Comparison of ENCODE assay signal across 8 cellular contexts in the genomic region with DNA sequence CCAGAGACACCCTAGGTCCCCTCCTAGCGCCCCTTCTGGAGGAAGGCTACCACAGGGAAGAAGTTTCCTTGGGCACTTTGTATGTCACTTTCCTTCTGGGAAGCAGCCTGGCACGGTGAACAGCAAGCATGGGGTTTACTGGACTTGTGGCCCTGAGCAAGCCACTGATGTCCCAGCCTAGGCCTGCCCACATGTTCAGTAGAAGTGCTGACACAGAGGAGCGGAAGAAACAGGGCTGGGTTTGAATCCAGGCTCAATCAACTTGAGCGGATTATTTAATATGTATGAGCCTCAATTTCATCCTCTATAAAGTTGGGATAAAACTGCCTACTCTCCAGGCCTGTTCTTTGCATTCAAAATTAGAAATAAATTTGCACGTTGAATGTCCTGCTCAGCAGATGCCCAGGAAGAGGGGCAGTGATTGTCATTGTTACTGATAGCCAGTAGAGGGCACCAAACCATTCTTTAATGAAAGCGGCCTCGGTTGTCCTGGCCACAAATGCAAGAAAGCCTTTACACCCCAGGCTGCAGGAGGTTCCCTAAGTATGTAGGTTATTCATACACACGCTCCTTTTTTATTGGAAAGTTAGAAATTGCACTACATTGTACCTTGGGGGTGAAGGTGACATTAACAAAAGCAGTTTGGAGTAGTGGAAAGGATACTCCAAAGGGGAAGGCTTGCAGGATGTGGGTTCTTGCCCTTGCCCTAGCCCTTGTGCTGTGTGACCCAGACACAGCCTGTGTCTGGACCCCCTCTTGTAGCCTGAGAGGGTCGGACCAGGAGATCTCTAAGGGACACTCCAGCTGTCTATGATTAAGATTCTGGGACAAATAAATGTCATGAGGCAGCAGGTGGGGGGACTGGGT. TPM values are rescaled to one million over a fixed set of nuclear protein-coding genes. Genes with fewer than 3 reads are reported as not detected.
DNase-seq lines count a peak whose midpoint lies in the region; ATAC-seq and TF ChIP-seq lines count a peak whose summit lies in the region.

No MANE protein-coding gene starts in this region.

- H3K36me3 Mint-ChIP-seq in WTC11 = no peaks in the 10 kb centered on the region
- no peaks in the 10 kb centered on the region for H3K36me3 Mint-ChIP-seq in stimulated activated naive B cell treated with anti-CD40 and anti-IgM and Interleukin-4, amounts not matched to agents 10 μg/mL and 1 μg/mL and 100 μg/mL, for 72 hours

- TF ChIP-seq CTCF in GM10266 (IDR thresholded peaks at IDR 0.05; ENCODE audit: control insufficient read depth, insufficient read depth, low read depth, missing control alignments) = peak; percentile 86
- TF ChIP-seq CTCF in WTC11 (IDR thresholded peaks at IDR 0.05) = peak; percentile 80
- TF ChIP-seq CTCF in liver (IDR thresholded peaks at IDR 0.05; ENCODE audit: low read depth, low read length, missing input control) = peak; percentile 93

- no peaks in the 10 kb centered on the region for H3K9me3 Mint-ChIP-seq in WTC11
- H3K9me3 Mint-ChIP-seq in stimulated activated naive B cell treated with anti-CD40 and anti-IgM and Interleukin-4, amounts not matched to agents 10 μg/mL and 1 μg/mL and 100 μg/mL, for 72 hours = no peaks in the 10 kb centered on the region

- ATAC-seq in HG02885 (IDR thresholded peaks at IDR 0.05; ENCODE audit: poor library complexity, unreplicated experiment) (peak; percentile 59), WTC11 (peak; percentile 79)
- peak; percentile 92 to 97 for ATAC-seq in stimulated activated naive B cell treated with anti-CD40 and anti-IgM and Interleukin-4, amounts not matched to agents 10 μg/mL and 1 μg/mL and 100 μg/mL, for 72 hours (replicated peaks)

- TF ChIP-seq RAD21 in liver (IDR thresholded peaks at IDR 0.05) = peak; percentile 97

- POLR2A ChIA-PET in WTC11 (lab: Charles Lee) = no interaction called here

- no peaks in the 10 kb centered on the region for H3K36me3 ChIP-seq in liver (ENCODE audit: control insufficient read depth in 4 of 4, insufficient read depth in 3 of 4, low read depth in 1 of 4, low read length in 3 of 4)

- H3K9me3 ChIP-seq in liver (ENCODE audit: control insufficient read depth in 4 of 4, low read length in 3 of 4) = no peaks in the 10 kb centered on the region

- 25% methylated on average over 9 of the region's 9 CpGs for WGBS in liver

- no peak overlapping the region for H3K4me3 ChIP-seq in liver (ENCODE audit: low read depth in 1 of 3, low read length in 3 of 3)

- peaks cover 17% of the 10 kb centered on the region for H3K27me3 Mint-ChIP-seq in WTC11 (ENCODE audit: low read depth)
- H3K27me3 Mint-ChIP-seq in stimulated activated naive B cell treated with anti-CD40 and anti-IgM and Interleukin-4, amounts not matched to agents 10 μg/mL and 1 μg/mL and 100 μg/mL, for 72 hours = peaks cover 35 to 40% of the 10 kb centered on the region in 2 donors

- H3K9ac ChIP-seq in liver (ENCODE audit: low read depth in 1 of 2, low read length in 2 of 2) = no peak overlapping the region

- H3K27me3 ChIP-seq in liver (ENCODE audit: control insufficient read depth in 4 of 4, insufficient read depth in 4 of 4, low read length in 3 of 4) = no peaks in the 10 kb centered on the region

- DNase-seq in GM10266 (ENCODE audit: extremely low spot score) (peak; percentile 78), NCI-H2227 (lab: John Stamatoyannopoulos, UW; ENCODE audit: unreplicated experiment) (peak; percentile 65), WTC11 (ENCODE audit: low spot score) (peak; percentile 34), dermis blood vessel endothelial cell (peak; percentile 85), NCI-H187 treated with DMSO at 0.1 percent for 48 hours (lab: John Stamatoyannopoulos, UW) (no peak)
- DNase-seq in stimulated activated naive B cell treated with anti-CD40 and anti-IgM and Interleukin-4, amounts not matched to agents 10 μg/mL and 1 μg/mL and 100 μg/mL, for 72 hours = peak; percentile 13

- CTCF ChIA-PET in WTC11 (lab: Charles Lee) = no interaction called here

- peak overlapping the region; percentile 48 for H3K4me3 Mint-ChIP-seq in WTC11
- H3K4me3 Mint-ChIP-seq in stimulated activated naive B cell treated with anti-CD40 and anti-IgM and Interleukin-4, amounts not matched to agents 10 μg/mL and 1 μg/mL and 100 μg/mL, for 72 hours = no peak overlapping the region

- peaks cover 23% of the 10 kb centered on the region for H3K4me1 Mint-ChIP-seq in WTC11
- peaks cover 0 to 10% of the 10 kb centered on the region in 2 donors for H3K4me1 Mint-ChIP-seq in stimulated activated naive B cell treated with anti-CD40 and anti-IgM and Interleukin-4, amounts not matched to agents 10 μg/mL and 1 μg/mL and 100 μg/mL, for 72 hours

- no peak overlapping the region for H3K27ac Mint-ChIP-seq in WTC11
- no peak overlapping the region for H3K27ac Mint-ChIP-seq in stimulated activated naive B cell treated with anti-CD40 and anti-IgM and Interleukin-4, amounts not matched to agents 10 μg/mL and 1 μg/mL and 100 μg/mL, for 72 hours

- no peak overlapping the region for H3K27ac ChIP-seq in liver (ENCODE audit: low read depth in 1 of 2, low read length in 2 of 2)

- peaks cover 0 to 2% (median 0%) of the 10 kb centered on the region in 4 donors for H3K4me1 ChIP-seq in liver (ENCODE audit: control insufficient read depth in 4 of 4, insufficient read depth in 4 of 4, low read length in 3 of 4)

TF ChIP-seq in WTC11, 78 proteins besides CTCF, POLR2A, EP300 and RAD21 (continues in another document):
- TF ChIP-seq NFATC4 (CRISPR knock-in tag; IDR thresholded peaks at IDR 0.05) = no peak
- TF ChIP-seq, protein P1, sequence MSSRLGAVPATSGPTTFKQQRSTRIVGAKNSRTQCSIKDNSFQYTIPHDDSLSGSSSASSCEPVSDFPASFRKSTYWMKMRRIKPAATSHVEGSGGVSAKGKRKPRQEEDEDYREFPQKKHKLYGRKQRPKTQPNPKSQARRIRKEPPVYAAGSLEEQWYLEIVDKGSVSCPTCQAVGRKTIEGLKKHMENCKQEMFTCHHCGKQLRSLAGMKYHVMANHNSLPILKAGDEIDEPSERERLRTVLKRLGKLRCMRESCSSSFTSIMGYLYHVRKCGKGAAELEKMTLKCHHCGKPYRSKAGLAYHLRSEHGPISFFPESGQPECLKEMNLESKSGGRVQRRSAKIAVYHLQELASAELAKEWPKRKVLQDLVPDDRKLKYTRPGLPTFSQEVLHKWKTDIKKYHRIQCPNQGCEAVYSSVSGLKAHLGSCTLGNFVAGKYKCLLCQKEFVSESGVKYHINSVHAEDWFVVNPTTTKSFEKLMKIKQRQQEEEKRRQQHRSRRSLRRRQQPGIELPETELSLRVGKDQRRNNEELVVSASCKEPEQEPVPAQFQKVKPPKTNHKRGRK (CRISPR knock-in tag; IDR thresholded peaks at IDR 0.05; ENCODE audit: borderline replicate concordance) = no peak
- TF ChIP-seq TEAD1 (CRISPR knock-in tag; IDR thresholded peaks at IDR 0.05) = no peak
- TF ChIP-seq ZBTB21 (CRISPR knock-in tag; IDR thresholded peaks at IDR 0.05; ENCODE audit: borderline replicate concordance) = no peak
- TF ChIP-seq, protein P2, sequence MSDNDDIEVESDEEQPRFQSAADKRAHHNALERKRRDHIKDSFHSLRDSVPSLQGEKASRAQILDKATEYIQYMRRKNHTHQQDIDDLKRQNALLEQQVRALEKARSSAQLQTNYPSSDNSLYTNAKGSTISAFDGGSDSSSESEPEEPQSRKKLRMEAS (CRISPR knock-in tag; IDR thresholded peaks at IDR 0.05) = no peak
- no peak for TF ChIP-seq ZNF232 (CRISPR knock-in tag; IDR thresholded peaks at IDR 0.05)
- no peak for TF ChIP-seq TCF7 (CRISPR knock-in tag; IDR thresholded peaks at IDR 0.05; ENCODE audit: low read depth)

TF ChIP-seq in liver, 16 proteins besides CTCF, POLR2A, EP300 and RAD21 (continues in another document):
- TF ChIP-seq HNF4G (IDR thresholded peaks at IDR 0.05) (no peak), FOXA1 (IDR thresholded peaks at IDR 0.05) (no peak), EGR1 (IDR thresholded peaks at IDR 0.05; ENCODE audit: low read depth in 2 of 2) (no peak), GABPA (IDR thresholded peaks at IDR 0.05 in 1 of 2, conservative IDR thresholded peaks at IDR 0.05 in 1 of 2) (no peak), RXRA (IDR thresholded peaks at IDR 0.05) (no peak), FOXA2 (IDR thresholded peaks at IDR 0.05) (no peak)
- TF ChIP-seq, protein P3, sequence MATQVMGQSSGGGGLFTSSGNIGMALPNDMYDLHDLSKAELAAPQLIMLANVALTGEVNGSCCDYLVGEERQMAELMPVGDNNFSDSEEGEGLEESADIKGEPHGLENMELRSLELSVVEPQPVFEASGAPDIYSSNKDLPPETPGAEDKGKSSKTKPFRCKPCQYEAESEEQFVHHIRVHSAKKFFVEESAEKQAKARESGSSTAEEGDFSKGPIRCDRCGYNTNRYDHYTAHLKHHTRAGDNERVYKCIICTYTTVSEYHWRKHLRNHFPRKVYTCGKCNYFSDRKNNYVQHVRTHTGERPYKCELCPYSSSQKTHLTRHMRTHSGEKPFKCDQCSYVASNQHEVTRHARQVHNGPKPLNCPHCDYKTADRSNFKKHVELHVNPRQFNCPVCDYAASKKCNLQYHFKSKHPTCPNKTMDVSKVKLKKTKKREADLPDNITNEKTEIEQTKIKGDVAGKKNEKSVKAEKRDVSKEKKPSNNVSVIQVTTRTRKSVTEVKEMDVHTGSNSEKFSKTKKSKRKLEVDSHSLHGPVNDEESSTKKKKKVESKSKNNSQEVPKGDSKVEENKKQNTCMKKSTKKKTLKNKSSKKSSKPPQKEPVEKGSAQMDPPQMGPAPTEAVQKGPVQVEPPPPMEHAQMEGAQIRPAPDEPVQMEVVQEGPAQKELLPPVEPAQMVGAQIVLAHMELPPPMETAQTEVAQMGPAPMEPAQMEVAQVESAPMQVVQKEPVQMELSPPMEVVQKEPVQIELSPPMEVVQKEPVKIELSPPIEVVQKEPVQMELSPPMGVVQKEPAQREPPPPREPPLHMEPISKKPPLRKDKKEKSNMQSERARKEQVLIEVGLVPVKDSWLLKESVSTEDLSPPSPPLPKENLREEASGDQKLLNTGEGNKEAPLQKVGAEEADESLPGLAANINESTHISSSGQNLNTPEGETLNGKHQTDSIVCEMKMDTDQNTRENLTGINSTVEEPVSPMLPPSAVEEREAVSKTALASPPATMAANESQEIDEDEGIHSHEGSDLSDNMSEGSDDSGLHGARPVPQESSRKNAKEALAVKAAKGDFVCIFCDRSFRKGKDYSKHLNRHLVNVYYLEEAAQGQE (IDR thresholded peaks at IDR 0.05) = no peak

RNA-seq across cellular contexts. Expression of a gene that starts 13.4 kb away (rescaled TPM):
- total RNA-seq in WTC11 (2021) = 2.7 to 3.6 TPM (median 3.0 TPM) in 3 replicates
- 8.3 and 11.9 TPM in 2 replicates for total RNA-seq in dermis blood vessel endothelial cell
- total RNA-seq in liver = 1 to 10 TPM; 6.7 to 6.9 TPM
- polyA plus RNA-seq in liver = 10 to 100 TPM in 1 of 2 donors, 1 to 10 TPM in 1; 6.6 to 19.6 TPM
